Comparison of ENCODE assay signal across 26 cellular contexts in genomic region chr11:115657586-115657985, GRCh38.
"Had no signal": no experiment of that assay in that cellular context is flagged by ENCODE, and none has a peak within 500 bp of the region (broad histone marks: within the 10 kb centered on the region; RNA-seq: fewer than 3 reads in every experiment).

No MANE protein-coding gene starts in this region.

- ATAC-seq: heart right ventricle, pancreas had no signal

- H3K4me1 ChIP-seq: adrenal gland, pancreas had no signal

- H3K4me3 Mint-ChIP-seq: activated naive CD4-positive, alpha-beta T cell treated with anti-CD3 and anti-CD28 coated beads for 36 hours; activated naive CD8-positive, alpha-beta T cell treated with anti-CD3 and anti-CD28 coated beads for 36 hours; activated T-helper 1 cell treated with anti-CD3 and anti-CD28 coated beads, Interleukin-12 subunit alpha, Interleukin-12 subunit beta, Interleukin-2, Interleukin-4 antibody, amounts not matched to agents 30 ng/mL and 10 ng/mL and 1 ng/mL, durations not matched to agents 14 hours and 24 hours and 36 hours; naive B cell; nephron progenitor cell had no signal

- H3K4me1 Mint-ChIP-seq: naive B cell had no signal

- H3K27ac ChIP-seq: adrenal gland, ascending aorta, heart right ventricle, left ventricle myocardium inferior, pancreas, prostate gland, sigmoid colon, tibial nerve, VCaP had no signal

- H3K9me3 Mint-ChIP-seq: activated naive CD4-positive, alpha-beta T cell treated with anti-CD3 and anti-CD28 coated beads for 36 hours; activated naive CD8-positive, alpha-beta T cell treated with anti-CD3 and anti-CD28 coated beads for 36 hours; activated T-helper 1 cell treated with anti-CD3 and anti-CD28 coated beads, Interleukin-12 subunit alpha, Interleukin-12 subunit beta, Interleukin-2, Interleukin-4 antibody, amounts not matched to agents 30 ng/mL and 10 ng/mL and 1 ng/mL, durations not matched to agents 14 hours and 24 hours and 36 hours had no signal

- DNase-seq: activated CD4-positive, alpha-beta T cell treated with anti-CD3 and anti-CD28 coated beads for 4 hours; activated CD4-positive, alpha-beta T cell treated with anti-CD3 and anti-CD28 coated beads, Interleukin-2, amount 50 U/mL, for 48 hours; activated CD8-positive, alpha-beta memory T cell treated with anti-CD3 and anti-CD28 coated beads for 24 hours; activated effector memory CD4-positive, alpha-beta T cell treated with anti-CD3 and anti-CD28 coated beads, Interleukin-2, amount 50 U/mL, for 16 hours; activated naive CD4-positive, alpha-beta T cell treated with anti-CD3 and anti-CD28 coated beads for 36 hours; activated naive CD8-positive, alpha-beta T cell treated with anti-CD3 and anti-CD28 coated beads for 36 hours; adrenal gland; central memory CD4-positive, alpha-beta T cell; foreskin melanocyte; heart right ventricle; left ventricle myocardium inferior; naive B cell; nephron progenitor cell; pancreas; sigmoid colon; stimulated activated CD4-positive, alpha-beta T cell treated with anti-CD3 and anti-CD28 coated beads, Interleukin-1b, Interleukin-23, amount 100 ng/mL, for 48 hours; stimulated activated naive CD4-positive, alpha-beta T cell had no signal

- H3K4me3 ChIP-seq: adrenal gland, ascending aorta, heart right ventricle, left ventricle myocardium inferior, pancreas, prostate gland, sigmoid colon, smooth muscle cell, tibial nerve had no signal

- H3K27ac Mint-ChIP-seq: activated naive CD4-positive, alpha-beta T cell treated with anti-CD3 and anti-CD28 coated beads for 36 hours; activated naive CD8-positive, alpha-beta T cell treated with anti-CD3 and anti-CD28 coated beads for 36 hours; activated T-helper 1 cell treated with anti-CD3 and anti-CD28 coated beads, Interleukin-12 subunit alpha, Interleukin-12 subunit beta, Interleukin-2, Interleukin-4 antibody, amounts not matched to agents 30 ng/mL and 10 ng/mL and 1 ng/mL, durations not matched to agents 14 hours and 24 hours and 36 hours; mesothelial cell of epicardium; naive B cell; nephron progenitor cell had no signal

- H3K9me3 ChIP-seq: adrenal gland, ascending aorta, heart right ventricle, left ventricle myocardium inferior, pancreas, prostate gland, sigmoid colon, tibial nerve had no signal

- H3K36me3 Mint-ChIP-seq: activated naive CD8-positive, alpha-beta T cell treated with anti-CD3 and anti-CD28 coated beads for 36 hours had no signal

- H3K36me3 ChIP-seq: adrenal gland, ascending aorta, heart right ventricle, left ventricle myocardium inferior, pancreas, prostate gland, sigmoid colon, tibial nerve had no signal

- FAIRE-seq: endothelial cell of umbilical vein, pancreas, TTC549 had no signal
